ENCODE assay signal across 21 cellular contexts in the genomic region with DNA sequence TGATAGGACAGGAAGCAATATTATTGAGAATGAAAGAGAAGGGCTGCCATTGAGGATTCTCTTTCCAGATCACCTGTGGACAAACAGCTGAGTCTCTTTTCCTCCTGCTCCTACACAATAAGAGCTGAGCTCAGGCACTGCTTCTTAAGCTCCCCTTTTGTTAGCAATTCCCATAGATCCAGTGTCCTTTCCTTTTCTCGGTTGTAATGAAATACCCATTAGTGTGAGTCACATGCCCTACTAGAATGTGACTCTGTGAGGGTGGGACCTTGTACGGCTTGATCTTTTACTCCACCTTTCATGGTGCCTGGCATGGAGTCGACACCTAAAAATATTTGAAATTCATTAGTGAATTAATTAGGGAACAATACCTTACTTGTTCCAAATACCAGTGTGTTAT.
DNase-seq lines count a peak whose midpoint lies in the region; ATAC-seq, FAIRE-seq and TF ChIP-seq lines count a peak whose summit lies in the region.
"Had no signal": no experiment of that assay in that cellular context is flagged by ENCODE, and none has a peak within 500 bp of the region (broad histone marks: within the 10 kb centered on the region; RNA-seq: fewer than 3 reads in every experiment).

No MANE protein-coding gene starts in this region.

- peak overlapping the region; percentile 57; the same call in 1 of the 2 replicates for H3K27ac Mint-ChIP-seq in GM23338
- H3K27ac Mint-ChIP-seq: activated CD4-positive, alpha-beta memory T cell treated with anti-CD3 and anti-CD28 coated beads, Interleukin-2, amount 10 ng/mL, durations not matched to agents 7 days and 5 days; activated naive CD4-positive, alpha-beta T cell treated with anti-CD3 and anti-CD28 coated beads for 36 hours; CD8-positive, alpha-beta T cell; HFFc6; nephron progenitor cell had no signal

- no peak overlapping the region for H3K27ac ChIP-seq in GM23338 (ENCODE audit: low read depth)
- H3K27ac ChIP-seq in OCI-LY3 (ENCODE audit: low read length) = no peak overlapping the region
- H3K27ac ChIP-seq in ectodermal cell (ENCODE audit: insufficient read depth, low read depth, low read length, poor library complexity, severe bottlenecking) = peak overlapping the region; percentile 23
- peak overlapping the region; percentile 94 for H3K27ac ChIP-seq in psoas muscle
- no peak overlapping the region for H3K27ac ChIP-seq in HepG2 (ENCODE audit: extremely low read length, insufficient read depth, low read length)
- H3K27ac ChIP-seq: colonic mucosa, WERI-Rb-1 had no signal

- H3K27me3 Mint-ChIP-seq in GM23338 (ENCODE audit: insufficient read depth, low read depth, poor library complexity) = no peaks in the 10 kb centered on the region
- H3K27me3 Mint-ChIP-seq: activated CD4-positive, alpha-beta memory T cell treated with anti-CD3 and anti-CD28 coated beads, Interleukin-2, amount 10 ng/mL, durations not matched to agents 7 days and 5 days had no signal

- intact Hi-C loops in psoas muscle (cut with DNase I) = loop anchor here in 1 of 2 donors (5.0 kb wide), 2 partner anchors 72 to 268 kb away; a partner anchor contains a TSS
- intact Hi-C loops in HepG2 (cut with micrococcal nuclease; ENCODE audit: unreplicated experiment) = no loop called here

- H3K4me3 ChIP-seq in GM23338 (no peak overlapping the region), OCI-LY3 (ENCODE audit: low read length) (no peak overlapping the region), ectodermal cell (ENCODE audit: insufficient read depth, low read depth, low read length) (no peak overlapping the region), psoas muscle (peak overlapping the region; percentile 54), HepG2 (replicated peaks in 1 of 3; ENCODE audit: insufficient read depth in 1 of 3, low read depth in 2 of 3, low read length in 3 of 3) (no peak overlapping the region)
- H3K4me3 ChIP-seq: colonic mucosa had no signal

- no peaks in the 10 kb centered on the region for H3K36me3 Mint-ChIP-seq in GM23338 (ENCODE audit: low read depth)

- POLR2A ChIA-PET in HepG2 (lab: Yijun Ruan, JAX) = no interaction called here

- no peaks in the 10 kb centered on the region for H3K79me2 ChIP-seq in GM23338 (replicated peaks; ENCODE audit: insufficient read depth)
- no peaks in the 10 kb centered on the region for H3K79me2 ChIP-seq in OCI-LY3 (ENCODE audit: low read length)
- no peaks in the 10 kb centered on the region for H3K79me2 ChIP-seq in HepG2 (ENCODE audit: insufficient read depth, low read length)

- no peak for FAIRE-seq in HepG2 (lab: Jason Lieb, UNC)

- H3K9me3 Mint-ChIP-seq in GM23338 = no peaks in the 10 kb centered on the region
- H3K9me3 Mint-ChIP-seq: activated CD4-positive, alpha-beta memory T cell treated with anti-CD3 and anti-CD28 coated beads, Interleukin-2, amount 10 ng/mL, durations not matched to agents 7 days and 5 days; activated naive CD4-positive, alpha-beta T cell treated with anti-CD3 and anti-CD28 coated beads for 36 hours; CD8-positive, alpha-beta T cell; HFFc6; nephron progenitor cell had no signal

- TF ChIP-seq POLR2A in HepG2 (IDR thresholded peaks at IDR 0.05; ENCODE audit: insufficient read depth in 1 of 2, low read depth in 2 of 2, low read length in 2 of 2) = no peak

- H2AFZ ChIP-seq in GM23338 (no peak overlapping the region), OCI-LY3 (ENCODE audit: low read depth, low read length) (no peak overlapping the region), HepG2 (ENCODE audit: low read length) (no peak overlapping the region)

- H3K9me3 ChIP-seq in OCI-LY3 (ENCODE audit: insufficient read depth, low read length) (no peaks in the 10 kb centered on the region), ectodermal cell (ENCODE audit: control insufficient read depth, low read length) (no peaks in the 10 kb centered on the region), psoas muscle (no peaks in the 10 kb centered on the region), HepG2 (ENCODE audit: low read length) (no peaks in the 10 kb centered on the region)
- H3K9me3 ChIP-seq: colonic mucosa had no signal

- CTCF ChIA-PET in HepG2 (lab: Yijun Ruan, JAX; ENCODE audit: low intra/inter-chr PET ratio, low total read pairs) = no interaction called here

- no peak overlapping the region for H3K4me2 ChIP-seq in GM23338
- H3K4me2 ChIP-seq in OCI-LY3 (ENCODE audit: low read length) = 0 out of 2 replicates have a peak overlapping the region, but pooled peaks have one; percentile 15
- no peak overlapping the region for H3K4me2 ChIP-seq in HepG2 (ENCODE audit: low read depth, low read length)

- no peaks in the 10 kb centered on the region for H3K9me2 ChIP-seq in GM23338 (ENCODE audit: insufficient read depth)

- H3F3A ChIP-seq in GM23338 (replicated peaks; ENCODE audit: low read depth) = no peaks in the 10 kb centered on the region

- TF ChIP-seq EP300 in HepG2 (IDR thresholded peaks at IDR 0.05; ENCODE audit: low read depth in 2 of 2, low read length in 2 of 2) (no peak), HepG2 (CRISPR knock-in tag; IDR thresholded peaks at IDR 0.05; ENCODE audit: borderline replicate concordance) (no peak)

- no peak for TF ChIP-seq RAD21 in HepG2 (CRISPR knock-in tag; IDR thresholded peaks at IDR 0.05)

- H4K20me1 ChIP-seq in GM23338 (replicated peaks; ENCODE audit: insufficient read depth) (0 out of 2 replicates have a peak, but pooled peaks cover 4% of the 10 kb centered on the region), OCI-LY3 (ENCODE audit: insufficient read depth, low read length) (no peaks in the 10 kb centered on the region), HepG2 (ENCODE audit: insufficient read depth, low read length) (no peaks in the 10 kb centered on the region)

- 67 to 69% methylated on average over 2 to 3 of the region's 3 CpGs for WGBS in ectodermal cell, 2 experiments
- WGBS in psoas muscle, 3 donors = 20 to 33% (median 25%) methylated on average over 3 of the region's 3 CpGs
- WGBS in HepG2 (ENCODE audit: low lambda C conversion rate) = 98% methylated on average over 3 of the region's 3 CpGs

- H3K4me1 ChIP-seq in GM23338 (ENCODE audit: insufficient read depth) = no peaks in the 10 kb centered on the region
- peaks cover 13% of the 10 kb centered on the region for H3K4me1 ChIP-seq in OCI-LY3 (ENCODE audit: low read length)
- no peaks in the 10 kb centered on the region for H3K4me1 ChIP-seq in ectodermal cell (ENCODE audit: control insufficient read depth, insufficient read depth, low read length)
- H3K4me1 ChIP-seq in psoas muscle = peaks cover 71% of the 10 kb centered on the region
- peaks cover 19% of the 10 kb centered on the region for H3K4me1 ChIP-seq in HepG2 (ENCODE audit: insufficient read depth, low read length)
- H3K4me1 ChIP-seq: colonic mucosa had no signal

- BruUV-seq in HepG2 (replicated peaks; lab: Mats Ljungman, UMichigan) = no TSS peak

- no peaks in the 10 kb centered on the region for H3K27me3 ChIP-seq in GM23338 (ENCODE audit: insufficient read depth)
- no peaks in the 10 kb centered on the region for H3K27me3 ChIP-seq in OCI-LY3 (ENCODE audit: low read depth, low read length)
- no peaks in the 10 kb centered on the region for H3K27me3 ChIP-seq in ectodermal cell (ENCODE audit: control insufficient read depth, insufficient read depth, low read length, poor library complexity, severe bottlenecking)
- no peaks in the 10 kb centered on the region for H3K27me3 ChIP-seq in psoas muscle (ENCODE audit: insufficient read depth in 3 of 3, low read length in 2 of 3)
- H3K27me3 ChIP-seq in HepG2 (ENCODE audit: control insufficient read depth in 1 of 2, insufficient read depth in 2 of 2, low read length in 2 of 2) = no peaks in the 10 kb centered on the region
- H3K27me3 ChIP-seq: colonic mucosa had no signal

- no peak overlapping the region for H3K4me3 Mint-ChIP-seq in GM23338
- H3K4me3 Mint-ChIP-seq: activated CD4-positive, alpha-beta memory T cell treated with anti-CD3 and anti-CD28 coated beads, Interleukin-2, amount 10 ng/mL, durations not matched to agents 7 days and 5 days; activated naive CD4-positive, alpha-beta T cell treated with anti-CD3 and anti-CD28 coated beads for 36 hours; CD8-positive, alpha-beta T cell; HFFc6; nephron progenitor cell had no signal

- DNase-seq in GM23338 (ENCODE audit: low spot score) = no peak
- DNase-seq in psoas muscle = no peak
- no peak for DNase-seq in KG1 (lab: John Stamatoyannopoulos, UW)
- DNase-seq in HepG2 (ENCODE audit: low spot score) = no peak
- DNase-seq in mucosa of gallbladder (ENCODE audit: low spot score) = no peak
- DNase-seq in NOMO-1 (lab: John Stamatoyannopoulos, UW; ENCODE audit: unreplicated experiment in 2 of 2) = no peak
- DNase-seq: activated CD4-positive, alpha-beta memory T cell treated with anti-CD3 and anti-CD28 coated beads, Interleukin-2, amount 10 ng/mL, durations not matched to agents 7 days and 5 days; activated naive CD4-positive, alpha-beta T cell treated with anti-CD3 and anti-CD28 coated beads for 36 hours; activated T-cell treated with anti-CD3 and anti-CD28 coated beads, Interleukin-2, amount 50 U/mL, for 1 hour; aorta; CD8-positive, alpha-beta T cell; colonic mucosa; DMS79; HFFc6; NCI-H1417; NCI-H748 treated with DMSO at 0.1 percent for 48 hours; nephron progenitor cell; WERI-Rb-1 had no signal

- TF ChIP-seq CTCF in GM23338 (conservative IDR thresholded peaks at IDR 0.05; ENCODE audit: low read depth in 2 of 2) = no peak
- TF ChIP-seq CTCF in OCI-LY3 (IDR thresholded peaks at IDR 0.05; ENCODE audit: low read depth, low read length) = no peak
- no peak for TF ChIP-seq CTCF in psoas muscle (IDR thresholded peaks at IDR 0.05)
- TF ChIP-seq CTCF in HepG2 (CRISPR knock-in tag; IDR thresholded peaks at IDR 0.05) = no peak

- in situ Hi-C loops in HepG2 (cut with HindIII; ENCODE audit: extremely low pct_ligation_motif_present, low pct_unique_long_range_greater_than_20kb) = no loop called here

- ATAC-seq in GM23338 (no peak), psoas muscle (peak; percentile 57 to 71 (median 67)), HepG2 (no peak)
- ATAC-seq: CD8-positive, alpha-beta T cell had no signal

- H3K4me1 Mint-ChIP-seq in GM23338 = no peaks in the 10 kb centered on the region

- no peak overlapping the region for H3K9ac ChIP-seq in OCI-LY3 (ENCODE audit: low read length)
- no peak overlapping the region for H3K9ac ChIP-seq in HepG2 (ENCODE audit: insufficient read depth, low read depth, low read length)
- H3K9ac ChIP-seq: KMS-11 had no signal

- H3K36me3 ChIP-seq in GM23338 (ENCODE audit: insufficient read depth) = no peaks in the 10 kb centered on the region
- H3K36me3 ChIP-seq in OCI-LY3 (replicated peaks; ENCODE audit: low read depth, low read length) = no peaks in the 10 kb centered on the region
- H3K36me3 ChIP-seq in ectodermal cell (ENCODE audit: control insufficient read depth, insufficient read depth, low read length) = no peaks in the 10 kb centered on the region
- H3K36me3 ChIP-seq in psoas muscle (ENCODE audit: insufficient read depth in 1 of 2, low read depth in 1 of 2) = no peaks in the 10 kb centered on the region
- peaks cover 1 to 15% of the 10 kb centered on the region in 2 experiments for H3K36me3 ChIP-seq in HepG2 (replicated peaks in 1 of 2; ENCODE audit: control insufficient read depth in 1 of 2, insufficient read depth in 2 of 2, low read length in 2 of 2)
- H3K36me3 ChIP-seq: colonic mucosa, WERI-Rb-1 had no signal

TF ChIP-seq in HepG2, 621 proteins besides CTCF, POLR2A, EP300 and RAD21 (continues in another document):
- TF ChIP-seq ZNF777 (CRISPR knock-in tag; IDR thresholded peaks at IDR 0.05) (no peak), ASH2L (IDR thresholded peaks at IDR 0.05; ENCODE audit: insufficient read length, low read depth, low read length) (no peak)

Comparison
In these comparisons a context has a peak if more than half of its experiments do, and no peak if none do; other contexts are left out.
1. ATAC-seq: peak in psoas muscle (4 of 4); none in GM23338 (single experiment) and HepG2 (single experiment).
2. H3K27ac ChIP-seq: peak in ectodermal cell (single experiment) and psoas muscle (single experiment); none in GM23338 (single experiment), OCI-LY3 (single experiment) and HepG2 (single experiment).